In genomic region chr2:181585732-181586131, GRCh38 we compare ENCODE assay signal across 19 cellular contexts.
A peak's percentile ranks its signal among the peaks of the same experiment; 100 is the strongest.
DNase-seq lines count a peak whose midpoint lies in the region; ATAC-seq, FAIRE-seq and TF ChIP-seq lines count a peak whose summit lies in the region.
"Had no signal": no experiment of that assay in that cellular context is flagged by ENCODE, and none has a peak within 500 bp of the region (broad histone marks: within the 10 kb centered on the region; RNA-seq: fewer than 3 reads in every experiment).

No MANE protein-coding gene starts in this region.

- H3K36me3 Mint-ChIP-seq in activated CD4-positive, alpha-beta T cell treated with anti-CD3 and anti-CD28 coated beads for 36 hours (ENCODE audit: low read depth): no peaks in the 10 kb centered on the region
- no peaks in the 10 kb centered on the region for H3K36me3 Mint-ChIP-seq in Caco-2 (ENCODE audit: insufficient read depth, unreplicated experiment)

- H3K27ac ChIP-seq in Karpas-422 (ENCODE audit: low read length): peak overlapping the region; percentile 92
- H3K27ac ChIP-seq: brain microvascular endothelial cell, coronary artery, testis had no signal

- no peak overlapping the region for H3K4me3 Mint-ChIP-seq in activated CD4-positive, alpha-beta T cell treated with anti-CD3 and anti-CD28 coated beads for 36 hours
- no peak overlapping the region for H3K4me3 Mint-ChIP-seq in Caco-2 (ENCODE audit: unreplicated experiment)
- H3K4me3 Mint-ChIP-seq: activated CD8-positive, alpha-beta T cell treated with anti-CD3 and anti-CD28 coated beads, Interleukin-2, amount 10 ng/mL, durations not matched to agents 7 days and 5 days; activated naive CD8-positive, alpha-beta T cell treated with anti-CD3 and anti-CD28 coated beads, Interleukin-2, amount 10 ng/mL, durations not matched to agents 7 days and 5 days had no signal

- H3K4me3 ChIP-seq in Karpas-422 (ENCODE audit: low read length) (peak overlapping the region; percentile 29), Caco-2 (ENCODE audit: low read depth, low read length) (no peak overlapping the region)
- H3K4me3 ChIP-seq: coronary artery, MG63, testis had no signal

- DNase-seq in G401 (ENCODE audit: low spot score) (peak; percentile 67), Karpas-422 (peak; percentile 86), NCI-H82 (lab: John Stamatoyannopoulos, UW) (peak; percentile 76), kidney tubule cell (ENCODE audit: low spot score) (peak; percentile 2), urothelium cell line (ENCODE audit: low spot score) (no peak), Caco-2 (no peak)
- DNase-seq in activated naive CD4-positive, alpha-beta T cell treated with Interleukin-2 at 50 U/mL for 16 hours: no peak
- DNase-seq in activated CD4-positive, alpha-beta T cell treated with anti-CD3 and anti-CD28 coated beads for 36 hours: no peak
- DNase-seq: activated CD8-positive, alpha-beta T cell treated with anti-CD3 and anti-CD28 coated beads, Interleukin-2, amount 10 ng/mL, durations not matched to agents 7 days and 5 days; activated naive CD8-positive, alpha-beta T cell treated with anti-CD3 and anti-CD28 coated beads, Interleukin-2, amount 10 ng/mL, durations not matched to agents 7 days and 5 days; activated T-cell treated with anti-CD3 and anti-CD28 coated beads, Interleukin-2, amount 50 U/mL, for 48 hours; brain microvascular endothelial cell; left cardiac atrium; MG63; stimulated activated CD4-positive, alpha-beta T cell treated with anti-CD3 and anti-CD28 coated beads, Interleukin-12 subunit alpha, Interleukin-12 subunit beta, amount 100 ng/mL, for 4 hours; T-helper 1 cell; testis had no signal

- peak overlapping the region; percentile 48 for H3K9ac ChIP-seq in Karpas-422 (ENCODE audit: low read length)

- no peak overlapping the region for H2AFZ ChIP-seq in Karpas-422 (ENCODE audit: low read length)

- intact Hi-C loops in activated CD4-positive, alpha-beta T cell treated with anti-CD3 and anti-CD28 coated beads for 36 hours (cut with DNase I, micrococcal nuclease): no loop called here
- intact Hi-C loops in Caco-2 (cut with micrococcal nuclease; ENCODE audit: unreplicated experiment): no loop called here

- in situ Hi-C loops in G401 (cut with HindIII; ENCODE audit: low sequenced_read_pairs): no loop called here

- peaks cover 5% of the 10 kb centered on the region for H3K27me3 Mint-ChIP-seq in activated CD4-positive, alpha-beta T cell treated with anti-CD3 and anti-CD28 coated beads for 36 hours
- H3K27me3 Mint-ChIP-seq in Caco-2 (ENCODE audit: insufficient read depth, unreplicated experiment): peaks cover 3% of the 10 kb centered on the region

- no peak for TF ChIP-seq CTCF in Caco-2 (IDR thresholded peaks at IDR 0.05; ENCODE audit: insufficient read depth in 1 of 2, low read depth in 1 of 2, low read length in 1 of 2, severe bottlenecking in 1 of 2, unreplicated experiment in 1 of 2)

- H3K4me1 ChIP-seq in Karpas-422 (ENCODE audit: low read length): peaks cover 49% of the 10 kb centered on the region
- H3K4me1 ChIP-seq in Caco-2: no peaks in the 10 kb centered on the region
- H3K4me1 ChIP-seq: testis had no signal

- H3K9me3 ChIP-seq in Karpas-422 (ENCODE audit: low read length): no peaks in the 10 kb centered on the region
- no peaks in the 10 kb centered on the region for H3K9me3 ChIP-seq in Caco-2
- H3K9me3 ChIP-seq: MG63, testis had no signal

- no peaks in the 10 kb centered on the region for H3K9me3 Mint-ChIP-seq in activated CD4-positive, alpha-beta T cell treated with anti-CD3 and anti-CD28 coated beads for 36 hours (ENCODE audit: low read depth)
- H3K9me3 Mint-ChIP-seq in Caco-2 (ENCODE audit: unreplicated experiment): no peaks in the 10 kb centered on the region

- H3K36me3 ChIP-seq in Karpas-422 (ENCODE audit: insufficient read depth, low read length) (peaks cover 6% of the 10 kb centered on the region; the same call in 1 of the 2 replicates), Caco-2 (ENCODE audit: control insufficient read depth, insufficient read depth, low read length) (no peaks in the 10 kb centered on the region)
- H3K36me3 ChIP-seq: brain microvascular endothelial cell, MG63 had no signal

- peaks cover 9% of the 10 kb centered on the region for H3K4me1 Mint-ChIP-seq in activated CD4-positive, alpha-beta T cell treated with anti-CD3 and anti-CD28 coated beads for 36 hours
- H3K4me1 Mint-ChIP-seq in Caco-2 (ENCODE audit: low read depth, unreplicated experiment): no peaks in the 10 kb centered on the region

- no peak for ATAC-seq in activated CD4-positive, alpha-beta T cell treated with anti-CD3 and anti-CD28 coated beads for 36 hours
- ATAC-seq: activated CD8-positive, alpha-beta T cell treated with anti-CD3 and anti-CD28 coated beads, Interleukin-2, amount 10 ng/mL, durations not matched to agents 7 days and 5 days; left cardiac atrium had no signal

- H3K9me2 ChIP-seq in Karpas-422 (replicated peaks; ENCODE audit: insufficient read depth, low read length): no peaks in the 10 kb centered on the region

- no TSS peak for BruUV-seq in Caco-2 (replicated peaks; lab: Mats Ljungman, UMichigan)

- POLR2A ChIA-PET in activated CD4-positive, alpha-beta T cell treated with anti-CD3 and anti-CD28 coated beads for 36 hours (lab: Charles Lee): interaction anchor here (0.7 kb wide), 1 partner anchor 816 kb away, joined by 3 read pairs; no protein-coding TSS in a partner anchor
- POLR2A ChIA-PET in Caco-2 (lab: Charles Lee): no interaction called here

- H3K27ac Mint-ChIP-seq in activated CD4-positive, alpha-beta T cell treated with anti-CD3 and anti-CD28 coated beads for 36 hours: no peak overlapping the region
- H3K27ac Mint-ChIP-seq in Caco-2 (ENCODE audit: unreplicated experiment): no peak overlapping the region
- H3K27ac Mint-ChIP-seq: activated CD8-positive, alpha-beta T cell treated with anti-CD3 and anti-CD28 coated beads, Interleukin-2, amount 10 ng/mL, durations not matched to agents 7 days and 5 days; activated naive CD8-positive, alpha-beta T cell treated with anti-CD3 and anti-CD28 coated beads, Interleukin-2, amount 10 ng/mL, durations not matched to agents 7 days and 5 days had no signal

- no peaks in the 10 kb centered on the region for H3K79me2 ChIP-seq in Karpas-422 (ENCODE audit: low read length)

- H3K4me2 ChIP-seq in Karpas-422 (ENCODE audit: low read depth, low read length, poor library complexity, severe bottlenecking): peak overlapping the region; percentile 67

- CTCF ChIA-PET in activated CD4-positive, alpha-beta T cell treated with anti-CD3 and anti-CD28 coated beads for 36 hours (lab: Charles Lee): interaction anchor here (0.8 to 1.4 kb wide), 3 partner anchors 12 to 16 kb away, joined by 3 to 4 read pairs (median 3); no protein-coding TSS in a partner anchor
- CTCF ChIA-PET in Caco-2 (lab: Charles Lee): no interaction called here

- FAIRE-seq in urothelium cell line (lab: Jason Lieb, UNC): no peak
- FAIRE-seq: endothelial cell of umbilical vein had no signal

- no peaks in the 10 kb centered on the region for H3K27me3 ChIP-seq in Karpas-422 (ENCODE audit: low read length)
- no peaks in the 10 kb centered on the region; the same call in 1 of the 2 replicates for H3K27me3 ChIP-seq in Caco-2 (replicated peaks; ENCODE audit: control insufficient read depth, insufficient read depth, low read length)
- H3K27me3 ChIP-seq: brain microvascular endothelial cell, testis had no signal

- no peaks in the 10 kb centered on the region for H4K20me1 ChIP-seq in Karpas-422 (ENCODE audit: insufficient read depth, low read depth, low read length)

Comparison
In these comparisons a context has a peak if more than half of its experiments do, and no peak if none do; other contexts are left out.
1. DNase-seq: peak in G401 (single experiment), Karpas-422 (single experiment), NCI-H82 (single experiment) and kidney tubule cell (single experiment); none in activated naive CD4-positive, alpha-beta T cell treated with Interleukin-2 at 50 U/mL for 16 hours (single experiment), activated CD4-positive, alpha-beta T cell treated with anti-CD3 and anti-CD28 coated beads for 36 hours (single experiment), urothelium cell line (single experiment) and Caco-2 (0 of 2).